ENCODE assay signal across 8 cellular contexts in genomic region chr12:110743571-110744093, GRCh38. TPM values are rescaled to one million over a fixed set of nuclear protein-coding genes. Genes with fewer than 3 reads are reported as not detected.
DNase-seq lines count a peak whose midpoint lies in the region; ATAC-seq, FAIRE-seq and TF ChIP-seq lines count a peak whose summit lies in the region.

No MANE protein-coding gene starts in this region.

- no peak for ATAC-seq in body of pancreas
- no peak for ATAC-seq in GM21717 (IDR thresholded peaks at IDR 0.05; ENCODE audit: unreplicated experiment)

- no peaks in the 10 kb centered on the region for H3K27me3 ChIP-seq in CD4-positive, alpha-beta memory T cell (ENCODE audit: insufficient read depth, low read length)
- no peaks in the 10 kb centered on the region for H3K27me3 ChIP-seq in body of pancreas
- no peaks in the 10 kb centered on the region for H3K27me3 ChIP-seq in spleen (replicated peaks in 1 of 7)

- peak overlapping the region; percentile 86 to 100 (median 100) for H3K4me3 Mint-ChIP-seq in CD4-positive, alpha-beta memory T cell

- H3K4me1 Mint-ChIP-seq in CD4-positive, alpha-beta memory T cell: peaks cover 19 to 58% (median 34%) of the 10 kb centered on the region in 4 donors

- intact Hi-C loops in CD4-positive, alpha-beta memory T cell (cut with micrococcal nuclease): loop anchor here (2.0 to 5.0 kb wide), 2 partner anchors 129 to 461 kb away; partner anchors contain the start of genes ATP2A2 and TCTN1
- intact Hi-C loops in body of pancreas (cut with DNase I) (no loop called here), spleen (cut with DNase I; ENCODE audit: low total_unique reads) (no loop called here)

- peaks cover 0 to 3% (median 0%) of the 10 kb centered on the region in 8 donors for H3K9me3 Mint-ChIP-seq in CD4-positive, alpha-beta memory T cell

- H3K36me3 ChIP-seq in CD4-positive, alpha-beta memory T cell (ENCODE audit: insufficient read depth, low read length): no peaks in the 10 kb centered on the region
- H3K36me3 ChIP-seq in body of pancreas (replicated peaks in 1 of 2; ENCODE audit: insufficient read depth in 1 of 2, low read depth in 2 of 2) (no peaks in the 10 kb centered on the region), spleen (no peaks in the 10 kb centered on the region)

- POLR2A ChIA-PET in CD4-positive, alpha-beta memory T cell (lab: Charles Lee; ENCODE audit: partially characterized antibody): interaction anchor here (0.6 to 1.7 kb wide), 7 partner anchors 13 to 342 kb away, joined by 3 to 7 read pairs (median 4); partner anchors contain the start of genes FAM216A, RAD9B and VPS29

- CTCF ChIA-PET in CD4-positive, alpha-beta memory T cell (lab: Charles Lee; ENCODE audit: partially characterized antibody): interaction anchor here (1.2 kb wide), 1 partner anchor 29 kb away, joined by 4 read pairs; no protein-coding TSS in a partner anchor

- no peaks in the 10 kb centered on the region for H3K9me3 ChIP-seq in CD4-positive, alpha-beta memory T cell (ENCODE audit: control insufficient read depth in 1 of 2, low read length in 2 of 2)
- H3K9me3 ChIP-seq in body of pancreas (no peaks in the 10 kb centered on the region), spleen (no peaks in the 10 kb centered on the region)

- DNase-seq in CD4-positive, alpha-beta memory T cell: no peak
- no peak for DNase-seq in LNCaP clone FGC (ENCODE audit: low read depth)
- peak in 3 of 4 donors; percentile 33 to 45 (median 41) for DNase-seq in body of pancreas
- peak; percentile 14 for DNase-seq in kidney tubule cell (ENCODE audit: low spot score)
- peak; percentile 85 for DNase-seq in spleen
- no peak for DNase-seq in GM12892 (ENCODE audit: insufficient read length)
- no peak for DNase-seq in GM10266 (ENCODE audit: extremely low spot score)

- no peak overlapping the region for H3K27ac ChIP-seq in CD4-positive, alpha-beta memory T cell (ENCODE audit: low read depth, low read length)
- H3K27ac ChIP-seq in body of pancreas (peak overlapping the region in 3 of 4 donors; percentile 53 to 92 (median 91)), spleen (peak overlapping the region in 5 of 8 donors; percentile 57 to 95 (median 93))

- no peaks in the 10 kb centered on the region for H3K27me3 Mint-ChIP-seq in CD4-positive, alpha-beta memory T cell

- TF ChIP-seq POLR2A in body of pancreas (IDR thresholded peaks at IDR 0.05): no peak
- no peak for TF ChIP-seq POLR2A in spleen (IDR thresholded peaks at IDR 0.05)
- no peak for TF ChIP-seq POLR2A in GM12892 (IDR thresholded peaks at IDR 0.05; ENCODE audit: low read depth, low read length)

- TF ChIP-seq CTCF in LNCaP clone FGC (IDR thresholded peaks at IDR 0.05; ENCODE audit: control insufficient read depth, extremely low read depth, insufficient read depth) (no peak), body of pancreas (IDR thresholded peaks at IDR 0.05) (no peak), spleen (IDR thresholded peaks at IDR 0.05 in 8 of 11, conservative IDR thresholded peaks at IDR 0.05 in 3 of 11) (no peak), GM10266 (IDR thresholded peaks at IDR 0.05; ENCODE audit: control insufficient read depth, insufficient read depth, low read depth, missing control alignments) (no peak)

- H3K4me1 ChIP-seq in CD4-positive, alpha-beta memory T cell (ENCODE audit: insufficient read depth, low read length): peaks cover 26% of the 10 kb centered on the region
- peaks cover 31% of the 10 kb centered on the region for H3K4me1 ChIP-seq in body of pancreas
- H3K4me1 ChIP-seq in spleen: peaks cover 24 to 51% (median 41%) of the 10 kb centered on the region in 6 donors

- 18 to 21% methylated on average over 22 to 26 of the region's 26 CpGs for WGBS in body of pancreas, 2 donors
- WGBS in spleen, 5 donors: 29 to 46% (median 40%) methylated on average over 26 of the region's 26 CpGs

- peak overlapping the region; percentile 63 to 96 (median 90) for H3K27ac Mint-ChIP-seq in CD4-positive, alpha-beta memory T cell

- no peak for FAIRE-seq in GM12892 (lab: Jason Lieb, UNC)

- peaks cover 2 to 22% of the 10 kb centered on the region in 2 donors for H3K36me3 Mint-ChIP-seq in CD4-positive, alpha-beta memory T cell

- H3K4me3 ChIP-seq in CD4-positive, alpha-beta memory T cell (ENCODE audit: low read length in 2 of 2): peak overlapping the region in 1 of 2 donors; percentile 69
- H3K4me3 ChIP-seq in LNCaP clone FGC (ENCODE audit: low read depth, low read length) (peak overlapping the region; percentile 90), body of pancreas (peak overlapping the region in 1 of 2 donors; percentile 92), spleen (peak overlapping the region in 7 of 8 donors; percentile 93 to 100 (median 96))

RNA-seq across cellular contexts. Expression of gene PPP1CC, which starts 0.9 kb away (rescaled TPM):
- 100 to 1,000 TPM; 147 to 168 TPM for total RNA-seq in CD4-positive, alpha-beta memory T cell
- polyA plus RNA-seq in CD4-positive, alpha-beta memory T cell: 100 to 1,000 TPM; 140 to 216 TPM
- 10 to 100 TPM; 40.2 to 83.0 TPM for total RNA-seq in body of pancreas
- total RNA-seq in spleen: 100 to 1,000 TPM; 108 to 173 (median 131) TPM
- 100 to 1,000 TPM in 2 of 3 donors, 10 to 100 TPM in 1; 74.8 to 103 (median 100) TPM for polyA plus RNA-seq in spleen
- 193 TPM for polyA plus RNA-seq in GM12892 (2012; ENCODE audit: missing spikeins)

RNA-seq across cellular contexts. Expression of gene HVCN1, which starts 54.7 kb away (rescaled TPM):
- 1 to 10 TPM; 6.4 to 7.8 TPM for total RNA-seq in CD4-positive, alpha-beta memory T cell
- 10 to 100 TPM in 1 of 2 donors, 1 to 10 TPM in 1; 7.4 to 16.4 TPM for polyA plus RNA-seq in CD4-positive, alpha-beta memory T cell
- 1 to 10 TPM in 1 of 2 donors, under 1 TPM in 1; 0.66 to 1.3 TPM for total RNA-seq in body of pancreas
- total RNA-seq in spleen: 10 to 100 TPM; 46.9 to 71.3 (median 63.7) TPM
- polyA plus RNA-seq in spleen: 100 to 1,000 TPM in 2 of 3 donors, 10 to 100 TPM in 1; 76.5 to 114 (median 106) TPM
- 108 TPM for polyA plus RNA-seq in GM12892 (2012; ENCODE audit: missing spikeins)

Comparison
In these comparisons a context has a peak if more than half of its experiments do, and no peak if none do; other contexts are left out.
1. DNase-seq: peak in body of pancreas (3 of 4), kidney tubule cell (single experiment) and spleen (single experiment); none in CD4-positive, alpha-beta memory T cell (0 of 5), LNCaP clone FGC (single experiment), GM12892 (single experiment) and GM10266 (single experiment).
2. RNA of gene HVCN1, which starts 54.7 kb away (total RNA-seq): 46.9 to 71.3 TPM in spleen; 6.4 to 7.8 TPM in CD4-positive, alpha-beta memory T cell and 0.66 to 1.3 TPM in body of pancreas; every median in the first group is over 4 times any median in the second.